In the genomic region with DNA sequence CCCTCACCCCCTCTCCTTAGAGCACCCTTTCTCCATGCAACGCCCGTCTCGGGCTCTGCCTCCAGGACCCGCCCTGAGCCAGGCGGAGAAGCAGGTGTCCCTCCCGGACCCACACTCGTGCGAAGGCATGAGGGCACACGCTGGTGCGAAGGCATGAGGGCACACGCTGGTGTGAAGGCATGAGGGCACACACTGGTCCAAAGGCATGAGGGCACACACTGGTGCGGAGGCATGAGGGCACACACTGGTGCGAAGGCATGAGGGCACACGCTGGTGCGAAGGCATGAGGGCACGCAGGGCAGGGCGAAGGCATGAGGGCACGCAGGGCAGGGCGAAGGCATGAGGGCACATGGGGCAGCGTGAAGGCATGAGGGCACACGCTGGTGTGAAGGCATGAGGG, we compare ENCODE assay signal across 26 cellular contexts. TPM values are rescaled to one million over a fixed set of nuclear protein-coding genes. Genes with fewer than 3 reads are reported as not detected.
"Had no signal": no experiment of that assay in that cellular context is flagged by ENCODE, and none has a peak within 500 bp of the region (broad histone marks: within the 10 kb centered on the region; RNA-seq: fewer than 3 reads in every experiment).

No MANE protein-coding gene starts in this region.

- ATAC-seq: activated T-helper 17 cell treated with anti-CD3 and anti-CD28 coated beads, Interleukin-2, amount 50 U/mL, for 72 hours; PC-3; T-helper 17 cell had no signal

- DNase-seq: activated B cell treated with CpG ODN at 0.5 μM for 24 hours; activated CD4-positive, alpha-beta memory T cell treated with anti-CD3 and anti-CD28 coated beads, Interleukin-2, amount 10 ng/mL, durations not matched to agents 7 days and 5 days; activated CD4-positive, alpha-beta T cell treated with anti-CD3 and anti-CD28 coated beads, Interleukin-2, amount 10 ng/mL, durations not matched to agents 7 days and 5 days; activated gamma-delta T cell; activated naive CD4-positive, alpha-beta T cell treated with anti-CD3 and anti-CD28 coated beads for 36 hours; activated T-cell treated with anti-CD3 and anti-CD28 coated beads for 4 hours; activated T-cell treated with anti-CD3 and anti-CD28 coated beads, Interleukin-2, amount 50 U/mL, for 48 hours; amygdala; brain microvascular endothelial cell; Karpas-422; NCI-H1105 treated with DMSO at 0.1 percent for 48 hours; NCI-H1436 treated with DMSO at 0.1 percent for 48 hours; NCI-H187 treated with DMSO at 0.1 percent for 48 hours; NCI-H2081 treated with DMSO at 0.1 percent for 48 hours; NCI-H2171; NCI-H2227 treated with DMSO at 0.1 percent for 48 hours; NCI-H446 treated with DMSO at 0.1 percent for 48 hours; NCI-H524 treated with DMSO at 0.1 percent for 48 hours; NCI-H748 treated with DMSO at 0.1 percent for 48 hours; PC-3; T-helper 9 cell had no signal

- H3K36me3 ChIP-seq: brain microvascular endothelial cell, cardiac muscle cell had no signal

- H3K27me3 ChIP-seq: brain microvascular endothelial cell, cardiac muscle cell had no signal

- H3K4me3 ChIP-seq: cardiac muscle cell had no signal

- FAIRE-seq: RCC 7860 had no signal

- H3K27ac ChIP-seq: brain microvascular endothelial cell, cardiac muscle cell had no signal

RNA-seq across cellular contexts. Expression of gene TMEM52, which starts 5.8 kb away (rescaled TPM):
- total RNA-seq: activated CD4-positive, alpha-beta memory T cell treated with anti-CD3 and anti-CD28 coated beads, Interleukin-2, amount 10 ng/mL, durations not matched to agents 7 days and 5 days; activated CD4-positive, alpha-beta T cell treated with anti-CD3 and anti-CD28 coated beads, Interleukin-2, amount 10 ng/mL, durations not matched to agents 7 days and 5 days; SK-MEL-5 had no signal
